ENCODE assay signal across 14 cellular contexts in the genomic region with DNA sequence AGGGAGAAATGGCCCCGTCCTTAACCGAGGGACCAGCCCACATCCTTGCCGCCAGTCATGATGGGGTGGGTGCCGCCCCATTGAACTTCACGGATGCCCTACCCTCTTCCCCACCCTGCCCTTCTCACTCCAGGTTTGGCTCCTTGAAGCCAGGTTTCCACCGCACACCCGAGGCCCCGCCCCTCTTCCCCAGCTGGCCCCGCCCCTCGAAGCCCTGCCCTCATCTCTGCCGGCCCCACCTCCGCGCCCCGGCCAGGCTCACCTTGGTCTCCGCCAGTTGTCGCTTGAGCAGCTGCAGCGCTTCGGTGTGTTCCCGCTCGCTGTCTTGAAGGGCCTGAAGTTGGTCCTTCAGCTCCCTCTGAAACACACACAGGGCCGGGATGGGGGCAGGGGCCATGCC.
"Had no signal": no experiment of that assay in that cellular context is flagged by ENCODE, and none has a peak within 500 bp of the region (broad histone marks: within the 10 kb centered on the region; RNA-seq: fewer than 3 reads in every experiment).

No MANE protein-coding gene starts in this region.

- ATAC-seq: lower lobe of right lung; stimulated activated naive B cell treated with anti-CD40 and anti-IgM and Interleukin-4, amounts not matched to agents 10 μg/mL and 1 μg/mL and 100 μg/mL, for 72 hours; T-cell had no signal

- H3K4me3 Mint-ChIP-seq: activated naive CD4-positive, alpha-beta T cell treated with anti-CD3 and anti-CD28 coated beads, Interleukin-2, amount 50 U/mL, for 24 hours; immature natural killer cell; stimulated activated naive B cell treated with anti-CD40 and anti-IgM and Interleukin-4, amounts not matched to agents 10 μg/mL and 1 μg/mL and 100 μg/mL, for 72 hours; T-cell had no signal

- H3K4me1 Mint-ChIP-seq: activated naive CD4-positive, alpha-beta T cell treated with anti-CD3 and anti-CD28 coated beads, Interleukin-2, amount 50 U/mL, for 24 hours; stimulated activated naive B cell treated with anti-CD40 and anti-IgM and Interleukin-4, amounts not matched to agents 10 μg/mL and 1 μg/mL and 100 μg/mL, for 72 hours had no signal

- H3K27ac ChIP-seq: esophagus muscularis mucosa, lower lobe of right lung, neutrophil, tibial artery, uterus had no signal

- H3K36me3 ChIP-seq: adrenal gland, neutrophil, uterus had no signal

- H3K27me3 ChIP-seq: adrenal gland, esophagus muscularis mucosa, tibial artery, uterus had no signal

- H3K9me3 Mint-ChIP-seq: activated naive CD4-positive, alpha-beta T cell treated with anti-CD3 and anti-CD28 coated beads, Interleukin-2, amount 50 U/mL, for 24 hours; immature natural killer cell; stimulated activated naive B cell treated with anti-CD40 and anti-IgM and Interleukin-4, amounts not matched to agents 10 μg/mL and 1 μg/mL and 100 μg/mL, for 72 hours; T-cell had no signal

- H3K27me3 Mint-ChIP-seq: activated naive CD4-positive, alpha-beta T cell treated with anti-CD3 and anti-CD28 coated beads, Interleukin-2, amount 50 U/mL, for 24 hours; stimulated activated naive B cell treated with anti-CD40 and anti-IgM and Interleukin-4, amounts not matched to agents 10 μg/mL and 1 μg/mL and 100 μg/mL, for 72 hours; T-cell had no signal

- H3K27ac Mint-ChIP-seq: activated naive CD4-positive, alpha-beta T cell treated with anti-CD3 and anti-CD28 coated beads, Interleukin-2, amount 50 U/mL, for 24 hours; immature natural killer cell; T-cell had no signal

- H3K4me3 ChIP-seq: adrenal gland, esophagus muscularis mucosa, lower lobe of right lung, tibial artery, uterus had no signal

- H3K9me3 ChIP-seq: adrenal gland, esophagus muscularis mucosa, lower lobe of right lung, neutrophil, tibial artery, uterus had no signal

- DNase-seq: activated CD4-positive, CD25-positive, alpha-beta regulatory T cell treated with anti-CD3 and anti-CD28 coated beads, Interleukin-2, amount 50 U/mL, for 72 hours; activated T-cell treated with anti-CD3 and anti-CD28 coated beads for 4 hours; hypothalamus; immature natural killer cell; lower lobe of right lung; stimulated activated naive B cell treated with anti-CD40 and anti-IgM and Interleukin-4, amounts not matched to agents 10 μg/mL and 1 μg/mL and 100 μg/mL, for 72 hours; T-cell; T-helper 9 cell; tibial artery; uterus had no signal
